In the genomic region with DNA sequence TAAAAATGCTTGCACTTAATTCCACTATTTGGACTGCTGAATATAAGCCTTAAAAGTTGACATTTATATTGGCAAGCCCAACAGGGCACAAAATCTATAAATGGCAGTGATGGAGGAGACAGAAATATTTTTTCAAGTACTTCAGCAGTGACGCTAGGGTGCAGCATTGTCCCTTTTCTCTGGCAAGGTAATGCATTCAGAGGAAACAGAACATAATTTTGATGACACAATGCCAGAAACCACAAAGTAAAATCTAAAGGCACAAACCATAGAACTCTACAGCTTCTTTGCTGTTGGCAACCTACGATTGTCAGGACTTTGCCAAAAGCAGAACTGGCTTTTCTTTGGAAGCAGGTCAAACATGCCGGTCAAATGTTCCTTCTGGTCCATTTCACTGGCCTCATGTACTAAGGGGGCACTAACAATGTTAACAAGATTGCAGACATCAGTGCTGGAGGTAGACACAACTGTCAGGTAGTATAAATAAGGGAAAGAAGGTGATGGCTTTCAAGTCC, we compare ENCODE assay signal across 8 cellular contexts.
DNase-seq lines count a peak whose midpoint lies in the region; ATAC-seq and TF ChIP-seq lines count a peak whose summit lies in the region.

No MANE protein-coding gene starts in this region.

- TF ChIP-seq CTCF in GM12875 (IDR thresholded peaks at IDR 0.05; ENCODE audit: borderline replicate concordance, insufficient read depth, low read depth, low read length) = peak; percentile 54; the same call in 1 of the 2 replicates

- DNase-seq in NCI-H146 treated with DMSO at 0.1 percent for 48 hours (lab: John Stamatoyannopoulos, UW; ENCODE audit: unreplicated experiment) (peak; percentile 46), T-helper 9 cell (peak; percentile 66), astrocyte of the hippocampus (ENCODE audit: low read depth, low spot score) (peak; percentile 95), hypothalamus (lab: John Stamatoyannopoulos, UW) (peak in 29 of 51 donors; percentile 9 to 84 (median 33)), smooth muscle cell of the brain vasculature (ENCODE audit: low read depth, low spot score) (peak; percentile 75), ecto neural progenitor cell (ENCODE audit: low spot score) (no peak)

- no peak overlapping the region for H3K4me3 ChIP-seq in GM12875 (ENCODE audit: low read depth, low read length)

- peak; percentile 62 for ATAC-seq in HG02759 (IDR thresholded peaks at IDR 0.05; ENCODE audit: unreplicated experiment)
